26 cellular contexts compared by ENCODE assay signal in genomic region chr19:5666921-5667610, GRCh38. TPM values are rescaled to one million over a fixed set of nuclear protein-coding genes. Genes with fewer than 3 reads are reported as not detected.
A peak's percentile ranks its signal among the peaks of the same experiment; 100 is the strongest.
DNase-seq lines count a peak whose midpoint lies in the region; ATAC-seq and TF ChIP-seq lines count a peak whose summit lies in the region.
"Had no signal": no experiment of that assay in that cellular context is flagged by ENCODE, and none has a peak within 500 bp of the region (broad histone marks: within the 10 kb centered on the region; RNA-seq: fewer than 3 reads in every experiment).

No MANE protein-coding gene starts in this region.

- H3K4me1 ChIP-seq in right cardiac atrium (ENCODE audit: control insufficient read depth, insufficient read depth, low read length), result no peaks in the 10 kb centered on the region
- H3K4me1 ChIP-seq: heart right ventricle, pancreas, right atrium auricular region had no signal

- no peak overlapping the region for H3K4me3 Mint-ChIP-seq in activated naive CD8-positive, alpha-beta T cell
- H3K4me3 Mint-ChIP-seq in memory B cell (no peak overlapping the region), type B pancreatic cell (no peak overlapping the region)
- H3K4me3 Mint-ChIP-seq in effector memory CD8-positive, alpha-beta T cell, result no peak overlapping the region
- H3K4me3 Mint-ChIP-seq: activated B cell treated with CpG ODN at 0.5 μM for 24 hours; activated CD4-positive, alpha-beta memory T cell treated with anti-CD3 and anti-CD28 coated beads, Interleukin-2, amount 10 ng/mL, durations not matched to agents 7 days and 5 days had no signal

- H3K27me3 ChIP-seq in right cardiac atrium (ENCODE audit: control insufficient read depth, insufficient read depth), result no peaks in the 10 kb centered on the region
- H3K27me3 ChIP-seq: heart right ventricle, pancreas, right atrium auricular region had no signal

- H3K27me3 Mint-ChIP-seq in activated naive CD8-positive, alpha-beta T cell, result no peaks in the 10 kb centered on the region
- no peaks in the 10 kb centered on the region for H3K27me3 Mint-ChIP-seq in memory B cell
- H3K27me3 Mint-ChIP-seq in type B pancreatic cell, result no peaks in the 10 kb centered on the region
- H3K27me3 Mint-ChIP-seq in effector memory CD8-positive, alpha-beta T cell, result no peaks in the 10 kb centered on the region
- H3K27me3 Mint-ChIP-seq: activated B cell treated with CpG ODN at 0.5 μM for 24 hours; activated CD4-positive, alpha-beta memory T cell treated with anti-CD3 and anti-CD28 coated beads, Interleukin-2, amount 10 ng/mL, durations not matched to agents 7 days and 5 days had no signal

- intact Hi-C loops in right cardiac atrium (cut with DNase I), result no loop called here
- intact Hi-C loops in left cardiac atrium (cut with DNase I), result no loop called here

- TF ChIP-seq CTCF in type B pancreatic cell (conservative IDR thresholded peaks at IDR 0.05), result no peak

- H3K4me3 ChIP-seq in right cardiac atrium (ENCODE audit: low read length), result no peak overlapping the region
- H3K4me3 ChIP-seq: heart right ventricle, pancreas, right atrium auricular region had no signal

- ATAC-seq in right cardiac atrium (peak; percentile 5 to 10), left cardiac atrium (no peak), memory B cell (ENCODE audit: low read depth) (no peak), HG02981 (IDR thresholded peaks at IDR 0.05; ENCODE audit: unreplicated experiment) (no peak)
- no peak for ATAC-seq in effector memory CD8-positive, alpha-beta T cell (replicated peaks)

- 85% methylated on average over 26 of the region's 26 CpGs for WGBS in right cardiac atrium

- H3K9me3 ChIP-seq in right cardiac atrium (ENCODE audit: control insufficient read depth, low read length), result no peaks in the 10 kb centered on the region
- H3K9me3 ChIP-seq: heart right ventricle, pancreas, right atrium auricular region had no signal

- no peaks in the 10 kb centered on the region for H3K9me3 Mint-ChIP-seq in activated naive CD8-positive, alpha-beta T cell (ENCODE audit: low read depth)
- H3K9me3 Mint-ChIP-seq in memory B cell (no peaks in the 10 kb centered on the region), type B pancreatic cell (no peaks in the 10 kb centered on the region)
- H3K9me3 Mint-ChIP-seq in effector memory CD8-positive, alpha-beta T cell, result no peaks in the 10 kb centered on the region
- H3K9me3 Mint-ChIP-seq: activated B cell treated with CpG ODN at 0.5 μM for 24 hours; activated CD4-positive, alpha-beta memory T cell treated with anti-CD3 and anti-CD28 coated beads, Interleukin-2, amount 10 ng/mL, durations not matched to agents 7 days and 5 days had no signal

- H3K36me3 Mint-ChIP-seq in activated naive CD8-positive, alpha-beta T cell, result no peaks in the 10 kb centered on the region
- H3K36me3 Mint-ChIP-seq in memory B cell, result peaks cover 28% of the 10 kb centered on the region
- peaks cover 8% of the 10 kb centered on the region for H3K36me3 Mint-ChIP-seq in type B pancreatic cell
- peaks cover 79% of the 10 kb centered on the region for H3K36me3 Mint-ChIP-seq in effector memory CD8-positive, alpha-beta T cell (ENCODE audit: insufficient read depth)

- no peak overlapping the region for H3K27ac ChIP-seq in right cardiac atrium (ENCODE audit: low read length)
- H3K27ac ChIP-seq: epithelial cell of prostate, heart right ventricle, KMS-11, pancreas, right atrium auricular region had no signal

- H3K4me1 Mint-ChIP-seq in activated naive CD8-positive, alpha-beta T cell (ENCODE audit: low read depth), result no peaks in the 10 kb centered on the region
- H3K4me1 Mint-ChIP-seq in memory B cell, result no peaks in the 10 kb centered on the region
- peaks cover 6% of the 10 kb centered on the region for H3K4me1 Mint-ChIP-seq in type B pancreatic cell (ENCODE audit: unreplicated experiment)
- H3K4me1 Mint-ChIP-seq in effector memory CD8-positive, alpha-beta T cell (ENCODE audit: low read depth in 2 of 2), result no peaks in the 10 kb centered on the region
- H3K4me1 Mint-ChIP-seq: activated B cell treated with CpG ODN at 0.5 μM for 24 hours had no signal

- H3K27ac Mint-ChIP-seq in activated naive CD8-positive, alpha-beta T cell, result peak overlapping the region; percentile 58
- H3K27ac Mint-ChIP-seq in memory B cell (peak overlapping the region; percentile 50), type B pancreatic cell (peak overlapping the region; percentile 71)
- peak overlapping the region in 1 of 2 donors; percentile 62 for H3K27ac Mint-ChIP-seq in effector memory CD8-positive, alpha-beta T cell
- H3K27ac Mint-ChIP-seq: activated CD4-positive, alpha-beta memory T cell treated with anti-CD3 and anti-CD28 coated beads, Interleukin-2, amount 10 ng/mL, durations not matched to agents 7 days and 5 days had no signal

- DNase-seq in right cardiac atrium (peak in 1 of 3 donors; percentile 59), left cardiac atrium (no peak), memory B cell (ENCODE audit: low spot score in 2 of 2) (no peak), type B pancreatic cell (ENCODE audit: extremely low spot score, unreplicated experiment) (no peak), NAMALWA (ENCODE audit: low spot score) (no peak)
- DNase-seq in effector memory CD8-positive, alpha-beta T cell, result no peak
- DNase-seq: activated B cell treated with CpG ODN at 0.5 μM for 24 hours; activated CD4-positive, alpha-beta memory T cell treated with anti-CD3 and anti-CD28 coated beads, Interleukin-2, amount 10 ng/mL, durations not matched to agents 7 days and 5 days; activated naive CD4-positive, alpha-beta T cell; anterior cingulate cortex; C1 segment of cervical spinal cord; dermis blood vessel endothelial cell; HCEC 1CT; heart right ventricle; MV-4-11; NCI-H1694; NCI-H2171 treated with DMSO at 0.1 percent for 48 hours; RPMI8226; substantia nigra; T-helper 9 cell had no signal

RNA-seq across cellular contexts. Expression of gene MICOS13, which starts 13.2 kb away (rescaled TPM):
- total RNA-seq in right cardiac atrium (100 to 1,000 TPM; 132 to 175 (median 149) TPM), left cardiac atrium (100 to 1,000 TPM; 127 to 142 TPM), type B pancreatic cell (ENCODE audit: low replicate concordance) (42.2 and 50.0 TPM in 2 replicates)
- polyA plus RNA-seq in right cardiac atrium, result 296 TPM

RNA-seq across cellular contexts. Expression of gene HSD11B1L, which starts 13.8 kb away (rescaled TPM):
- total RNA-seq in right cardiac atrium (1 to 10 TPM; 4.3 to 7.1 (median 6.8) TPM), left cardiac atrium (1 to 10 TPM; 4.0 to 4.4 TPM), type B pancreatic cell (ENCODE audit: low replicate concordance) (6.2 and 11.0 TPM in 2 replicates)
- 9.8 TPM for polyA plus RNA-seq in right cardiac atrium

RNA-seq across cellular contexts. Expression of gene RPL36, which starts 23.0 kb away (rescaled TPM):
- total RNA-seq in right cardiac atrium (100 to 1,000 TPM; 451 to 525 (median 478) TPM), left cardiac atrium (100 to 1,000 TPM; 500 to 504 TPM), type B pancreatic cell (ENCODE audit: low replicate concordance) (1,016 and 1,024 TPM in 2 replicates)
- polyA plus RNA-seq in right cardiac atrium, result 727 TPM

RNA-seq across cellular contexts. Expression of gene SAFB, which starts 44.2 kb away (rescaled TPM):
- 10 to 100 TPM; 50.5 to 65.0 (median 61.8) TPM for total RNA-seq in right cardiac atrium
- polyA plus RNA-seq in right cardiac atrium, result 48.4 TPM
- total RNA-seq in left cardiac atrium, result 10 to 100 TPM; 51.7 to 63.2 TPM
- 103 and 127 TPM in 2 replicates for total RNA-seq in type B pancreatic cell (ENCODE audit: low replicate concordance)

RNA-seq across cellular contexts. Expression of gene SAFB2, which starts 44.5 kb away (rescaled TPM):
- total RNA-seq in right cardiac atrium, result 10 to 100 TPM; 53.3 to 68.8 (median 63.1) TPM
- polyA plus RNA-seq in right cardiac atrium, result 43.6 TPM
- 10 to 100 TPM; 47.7 to 54.7 TPM for total RNA-seq in left cardiac atrium
- total RNA-seq in type B pancreatic cell (ENCODE audit: low replicate concordance), result 60.9 and 93.4 TPM in 2 replicates

Comparison
In these comparisons a context has a peak if more than half of its experiments do, and no peak if none do; other contexts are left out.
1. ATAC-seq: peak in right cardiac atrium (2 of 2); none in left cardiac atrium (0 of 2), memory B cell (single experiment), HG02981 (single experiment) and effector memory CD8-positive, alpha-beta T cell (single experiment).